In the genomic region with DNA sequence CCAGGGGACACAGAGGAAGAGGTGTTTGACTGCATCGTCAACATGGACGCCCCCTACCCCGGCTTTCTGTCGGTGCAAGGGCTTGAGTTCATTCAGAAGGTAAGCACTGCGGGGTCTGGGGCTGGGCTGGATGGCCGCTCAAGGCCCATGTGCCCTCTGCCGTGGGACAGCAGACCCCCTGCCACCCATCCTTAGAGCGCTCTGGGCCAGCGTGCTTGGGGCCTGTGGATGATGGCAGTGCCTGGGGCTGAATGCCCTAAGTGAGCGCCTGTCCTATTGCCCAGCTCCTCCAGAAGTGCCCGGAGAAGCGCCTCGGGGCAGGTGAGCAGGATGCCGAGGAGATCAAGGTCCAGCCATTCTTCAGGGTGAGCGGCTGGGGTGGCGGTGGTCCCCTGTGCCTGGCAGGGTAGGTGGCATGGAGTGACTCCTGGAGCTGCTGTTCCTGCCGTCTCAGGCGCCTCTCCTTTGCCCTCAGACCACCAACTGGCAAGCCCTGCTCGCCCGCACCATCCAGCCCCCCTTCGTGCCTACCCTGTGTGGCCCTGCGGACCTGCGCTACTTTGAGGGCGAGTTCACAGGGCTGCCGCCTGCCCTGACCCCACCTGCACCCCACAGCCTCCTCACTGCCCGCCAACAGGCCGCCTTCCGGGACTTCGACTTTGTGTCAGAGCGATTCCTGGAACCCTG, we compare ENCODE assay signal across 27 cellular contexts. TPM values are rescaled to one million over a fixed set of nuclear protein-coding genes. Genes with fewer than 3 reads are reported as not detected.
DNase-seq lines count a peak whose midpoint lies in the region; FAIRE-seq and TF ChIP-seq lines count a peak whose summit lies in the region.
"Had no signal": no experiment of that assay in that cellular context is flagged by ENCODE, and none has a peak within 500 bp of the region (broad histone marks: within the 10 kb centered on the region; RNA-seq: fewer than 3 reads in every experiment).

No MANE protein-coding gene starts in this region.

- FAIRE-seq in H1 (lab: Jason Lieb, UNC) = no peak
- FAIRE-seq: TTC549 had no signal

- no peak overlapping the region for H3K27ac Mint-ChIP-seq in Caco-2 (ENCODE audit: unreplicated experiment)
- H3K27ac Mint-ChIP-seq: activated CD8-positive, alpha-beta T cell treated with anti-CD3 and anti-CD28 coated beads for 36 hours; activated naive CD8-positive, alpha-beta T cell treated with anti-CD3 and anti-CD28 coated beads for 36 hours; CD4-positive, alpha-beta T cell; nephron progenitor cell; type B pancreatic cell had no signal

- no peak overlapping the region for H2AFZ ChIP-seq in H1 (ENCODE audit: low read length)
- H2AFZ ChIP-seq: PC-9 had no signal

- peaks cover 3% of the 10 kb centered on the region; the same call in 1 of the 2 replicates for H3K79me1 ChIP-seq in H1 (ENCODE audit: low read depth, low read length)

- H4K8ac ChIP-seq in H1 (ENCODE audit: extremely low read depth, insufficient read depth, low read length) = no peak overlapping the region

- no peak overlapping the region for H2BK120ac ChIP-seq in H1 (replicated peaks; ENCODE audit: low read depth, low read length)

- H4K5ac ChIP-seq in H1 (ENCODE audit: insufficient read length, low read depth, low read length) = no peak overlapping the region

- H4K91ac ChIP-seq in H1 (replicated peaks; ENCODE audit: insufficient read length, low read length) = no peak overlapping the region

- no peak overlapping the region for H2BK5ac ChIP-seq in H1 (ENCODE audit: low read depth, low read length)

- H3K9me3 ChIP-seq in NT2/D1 (ENCODE audit: insufficient read depth, low read length) (no peaks in the 10 kb centered on the region), H1 (ENCODE audit: insufficient read depth in 2 of 2, low read depth in 1 of 2, low read length in 1 of 2) (no peaks in the 10 kb centered on the region), stomach (no peaks in the 10 kb centered on the region), Caco-2 (no peaks in the 10 kb centered on the region)
- H3K9me3 ChIP-seq: ascending aorta, lower lobe of right lung, sigmoid colon had no signal

- no peaks in the 10 kb centered on the region for H3K27me3 ChIP-seq in NT2/D1 (ENCODE audit: insufficient read depth, insufficient read length)
- no peaks in the 10 kb centered on the region for H3K27me3 ChIP-seq in H1 (replicated peaks in 1 of 4; ENCODE audit: control insufficient read depth in 3 of 4, extremely low read depth in 1 of 4, insufficient read depth in 3 of 4, low read length in 3 of 4)
- H3K27me3 ChIP-seq in stomach = no peaks in the 10 kb centered on the region
- H3K27me3 ChIP-seq in Caco-2 (replicated peaks; ENCODE audit: control insufficient read depth, insufficient read depth, low read length) = no peaks in the 10 kb centered on the region
- H3K27me3 ChIP-seq: ascending aorta, sigmoid colon had no signal

- no peak overlapping the region for H2BK15ac ChIP-seq in H1 (ENCODE audit: low read length)

- peaks cover 0 to 2% of the 10 kb centered on the region in 2 experiments for H4K20me1 ChIP-seq in H1 (replicated peaks in 1 of 2; ENCODE audit: control insufficient read depth in 1 of 2, insufficient read depth in 2 of 2, low read length in 2 of 2)

- no peak overlapping the region for H2BK12ac ChIP-seq in H1 (ENCODE audit: low read depth, low read length)

- no peak overlapping the region for H3K18ac ChIP-seq in H1 (ENCODE audit: extremely low read depth, low read length)

- H2AK5ac ChIP-seq in H1 (ENCODE audit: low read depth, low read length) = no peak overlapping the region

- H3K36me3 ChIP-seq in NT2/D1 (ENCODE audit: insufficient read depth, insufficient read length, low read length) (peaks cover 54% of the 10 kb centered on the region), H1 (ENCODE audit: control insufficient read depth in 2 of 4, insufficient read depth in 4 of 4, low read length in 3 of 4) (peaks cover 0 to 15% (median 10%) of the 10 kb centered on the region in 4 experiments; a peak in 4 of 8 replicates), stomach (peaks cover 0 to 33% (median 25%) of the 10 kb centered on the region in 4 donors), Caco-2 (ENCODE audit: control insufficient read depth, insufficient read depth, low read length) (no peaks in the 10 kb centered on the region)
- H3K36me3 ChIP-seq: sigmoid colon had no signal

- peaks cover 19% of the 10 kb centered on the region for H3K4me1 Mint-ChIP-seq in Caco-2 (ENCODE audit: low read depth, unreplicated experiment)

- POLR2A ChIA-PET in H1 (lab: Charles Lee; ENCODE audit: partially characterized antibody) = interaction anchor here (1.0 to 13.5 kb wide), 3 partner anchors 11 to 74 kb away, joined by 3 to 133 read pairs (median 49); partner anchors contain the start of gene SET
- POLR2A ChIA-PET in Caco-2 (lab: Charles Lee) = no interaction called here

- WGBS in H1 (ENCODE audit: extremely low coverage in 1 of 2, insufficient coverage in 1 of 2, insufficient read length in 1 of 2, insufficient replicate concordance in 2 of 2, low coverage in 1 of 2, low lambda C conversion rate in 2 of 2, missing lambda C conversion rate in 1 of 2), 2 experiments = 93% methylated on average over 26 of the region's 30 CpGs; no CpG with 5 or more reads in 1 of the 2 experiments
- 89 to 92% (median 91%) methylated on average over 20 to 30 of the region's 30 CpGs for WGBS in stomach, 5 donors

- peak in 1 of 3 experiments; percentile 11; a peak in 2 of 4 replicates for TF ChIP-seq CTCF in H1 (IDR thresholded peaks at IDR 0.05; ENCODE audit: control extremely low read depth in 1 of 3, insufficient read depth in 1 of 3, low read depth in 1 of 3, low read length in 3 of 3)
- no peak for TF ChIP-seq CTCF in stomach (IDR thresholded peaks at IDR 0.05)
- TF ChIP-seq CTCF in Caco-2 (IDR thresholded peaks at IDR 0.05; ENCODE audit: insufficient read depth in 1 of 2, low read depth in 1 of 2, low read length in 1 of 2, severe bottlenecking in 1 of 2, unreplicated experiment in 1 of 2) = no peak

- no peak overlapping the region for H3K4ac ChIP-seq in H1 (replicated peaks; ENCODE audit: insufficient read length, low read depth, low read length)

- no peak overlapping the region for H2BK20ac ChIP-seq in H1 (ENCODE audit: low read length)

- intact Hi-C loops in stomach (cut with DNase I; ENCODE audit: low total_unique reads) = no loop called here
- intact Hi-C loops in Caco-2 (cut with micrococcal nuclease; ENCODE audit: unreplicated experiment) = no loop called here
- intact Hi-C loops in head of caudate nucleus (cut with DNase I) = no loop called here

- TF ChIP-seq EP300 in H1 (IDR thresholded peaks at IDR 0.05; ENCODE audit: borderline replicate concordance in 1 of 2, low read depth in 2 of 2, low read length in 2 of 2) (no peak), stomach (IDR thresholded peaks at IDR 0.05) (no peak)

- H3K27ac ChIP-seq in H1 (ENCODE audit: low read depth, low read length) (no peak overlapping the region), stomach (peak overlapping the region; percentile 34 to 69 (median 67))
- H3K27ac ChIP-seq: ascending aorta, lower lobe of right lung, PC-9, sigmoid colon had no signal

- peaks cover 32% of the 10 kb centered on the region for H3K36me3 Mint-ChIP-seq in Caco-2 (ENCODE audit: insufficient read depth, unreplicated experiment)
- H3K36me3 Mint-ChIP-seq: type B pancreatic cell had no signal

- H3K56ac ChIP-seq in H1 (replicated peaks; ENCODE audit: insufficient read length, low read depth, low read length) = no peak overlapping the region

- H3K4me2 ChIP-seq in H1 (ENCODE audit: insufficient read depth in 1 of 2, low read depth in 2 of 2, low read length in 2 of 2) = no peak overlapping the region
- H3K4me2 ChIP-seq: PC-9 had no signal

- H3K9ac ChIP-seq in NT2/D1 (ENCODE audit: insufficient read length, low read depth) (peak overlapping the region; percentile 4), H1 (replicated peaks in 1 of 4; ENCODE audit: extremely low read depth in 1 of 4, low read depth in 3 of 4, low read length in 3 of 4) (no peak overlapping the region)

- TF ChIP-seq POLR2A in H1 (IDR thresholded peaks at IDR 0.05; ENCODE audit: control extremely low read depth in 1 of 2, low read depth in 2 of 2, low read length in 2 of 2) = no peak
- TF ChIP-seq POLR2A in stomach (IDR thresholded peaks at IDR 0.05) = no peak

- no peak overlapping the region for H3K4me3 Mint-ChIP-seq in Caco-2 (ENCODE audit: unreplicated experiment)
- H3K4me3 Mint-ChIP-seq: activated CD8-positive, alpha-beta T cell treated with anti-CD3 and anti-CD28 coated beads for 36 hours; activated naive CD8-positive, alpha-beta T cell treated with anti-CD3 and anti-CD28 coated beads for 36 hours; nephron progenitor cell; type B pancreatic cell had no signal

- TF ChIP-seq RAD21 in H1 (IDR thresholded peaks at IDR 0.05 in 1 of 2, conservative IDR thresholded peaks at IDR 0.05 in 1 of 2; ENCODE audit: low read depth in 2 of 2, low read length in 2 of 2) = peak; percentile 4 to 11; a peak in 2 of 4 replicates

- H3K4me1 ChIP-seq in NT2/D1 (ENCODE audit: insufficient read depth, insufficient read length) = peaks cover 8% of the 10 kb centered on the region
- H3K4me1 ChIP-seq in H1 (replicated peaks in 1 of 4; ENCODE audit: control insufficient read depth in 3 of 4, insufficient read depth in 4 of 4, low read length in 3 of 4) = peaks cover 0 to 3% (median 0%) of the 10 kb centered on the region in 4 experiments; a peak in 3 of 7 replicates
- peaks cover 14 to 35% (median 29%) of the 10 kb centered on the region in 4 donors for H3K4me1 ChIP-seq in stomach
- H3K4me1 ChIP-seq in Caco-2 = peaks cover 8% of the 10 kb centered on the region; the same call in 1 of the 2 replicates
- H3K4me1 ChIP-seq: ascending aorta had no signal

- no peak overlapping the region for H3K14ac ChIP-seq in H1 (ENCODE audit: insufficient read length)

- no TSS peak for BruUV-seq in Caco-2 (replicated peaks; lab: Mats Ljungman, UMichigan)

- H3K23me2 ChIP-seq in H1 (ENCODE audit: low read depth, low read length) = peaks cover 4% of the 10 kb centered on the region

- H3K4me3 ChIP-seq in NT2/D1 (ENCODE audit: insufficient read length, low read depth) = no peak overlapping the region
- no peak overlapping the region for H3K4me3 ChIP-seq in H1 (ENCODE audit: extremely low read depth in 1 of 4, insufficient read depth in 2 of 4, low read depth in 3 of 4, low read length in 4 of 4)
- H3K4me3 ChIP-seq in stomach = no peak overlapping the region
- H3K4me3 ChIP-seq in Caco-2 (ENCODE audit: low read depth, low read length) = no peak overlapping the region
- H3K4me3 ChIP-seq: ascending aorta, lower lobe of right lung, PC-9, sigmoid colon had no signal

- H3K9me3 Mint-ChIP-seq in Caco-2 (ENCODE audit: unreplicated experiment) = no peaks in the 10 kb centered on the region
- H3K9me3 Mint-ChIP-seq: activated CD8-positive, alpha-beta T cell treated with anti-CD3 and anti-CD28 coated beads for 36 hours; activated naive CD8-positive, alpha-beta T cell treated with anti-CD3 and anti-CD28 coated beads for 36 hours; CD4-positive, alpha-beta T cell; nephron progenitor cell; type B pancreatic cell had no signal

- no peaks in the 10 kb centered on the region for H3K79me2 ChIP-seq in H1 (ENCODE audit: control insufficient read depth in 1 of 2, insufficient read depth in 2 of 2, low read length in 2 of 2)

- no peaks in the 10 kb centered on the region for H3K27me3 Mint-ChIP-seq in Caco-2 (ENCODE audit: insufficient read depth, unreplicated experiment)
- H3K27me3 Mint-ChIP-seq: activated CD8-positive, alpha-beta T cell treated with anti-CD3 and anti-CD28 coated beads for 36 hours; activated naive CD8-positive, alpha-beta T cell treated with anti-CD3 and anti-CD28 coated beads for 36 hours; CD4-positive, alpha-beta T cell; type B pancreatic cell had no signal

- no peak overlapping the region for H3K23ac ChIP-seq in H1 (ENCODE audit: insufficient read length)

- CTCF ChIA-PET in H1 (lab: Charles Lee; ENCODE audit: partially characterized antibody) = interaction anchor here (0.9 to 1.5 kb wide), 6 partner anchors 10 to 87 kb away, joined by 3 to 5 read pairs (median 4); no protein-coding TSS in a partner anchor
- CTCF ChIA-PET in Caco-2 (lab: Charles Lee) = no interaction called here

- DNase-seq in NT2/D1 (ENCODE audit: low read depth, low spot score) (no peak), H1 (ENCODE audit: low read depth in 1 of 2, low spot score in 2 of 2) (no peak), stomach (no peak), Caco-2 (no peak), head of caudate nucleus (no peak)
- DNase-seq: activated CD4-positive, alpha-beta T cell treated with anti-CD3 and anti-CD28 coated beads for 1 hour; activated CD8-positive, alpha-beta T cell treated with anti-CD3 and anti-CD28 coated beads for 36 hours; activated effector memory CD4-positive, alpha-beta T cell treated with Interleukin-2 at 50 U/mL for 16 hours; activated naive CD8-positive, alpha-beta T cell treated with anti-CD3 and anti-CD28 coated beads for 36 hours; activated T-cell treated with anti-CD3 and anti-CD28 coated beads for 4 hours; caudate nucleus; CD4-positive, alpha-beta T cell; dermis blood vessel endothelial cell; DMS 273 treated with DMSO at 0.1 percent for 48 hours; KG1; kidney glomerular epithelial cell; NCI-H1436 treated with DMSO at 0.1 percent for 48 hours; NCI-H2107; NCI-H510A; nephron progenitor cell; PC-9; sigmoid colon; T-helper 1 cell had no signal

RNA-seq across cellular contexts. Expression of gene ZDHHC12, which starts 3.9 kb away (rescaled TPM):
- total RNA-seq in H1 (2021; fragmentation: NEBNext Ultra II Directional; extraction: Animal tissue kit (Norgen Biotek cat#: 25700)) = 32.8 and 35.0 TPM in 2 replicates
- polyA plus RNA-seq in H1 (2011; rRNA removed) = 93.8 and 121 TPM in 2 replicates
- 78.5 TPM for polyA plus RNA-seq in H1 (2011; cell fraction: cytosol; rRNA removed)
- 139 TPM for polyA plus RNA-seq in H1 (2011; cell fraction: nucleus; rRNA removed)
- polyA plus RNA-seq in H1 (2012, experiment 1 of 2) = 23.3 to 48.0 TPM (median 44.7 TPM) in 4 replicates
- polyA plus RNA-seq in H1 (2012, experiment 2 of 2) = 53.7 TPM
- polyA plus RNA-seq in H1 (2013, experiment 1 of 2) = 41.4 TPM
- 43.5 TPM for polyA plus RNA-seq in H1 (2013, experiment 2 of 2)
- 21.8 and 26.4 TPM in 2 replicates for polyA minus RNA-seq in H1 (2011; rRNA and poly(A)+ RNA removed)
- polyA minus RNA-seq in H1 (2011; cell fraction: cytosol; rRNA and poly(A)+ RNA removed) = 45.5 TPM
- 34.7 TPM for polyA minus RNA-seq in H1 (2011; cell fraction: nucleus; rRNA and poly(A)+ RNA removed)
- 100 to 1,000 TPM in 1 of 5 donors, 10 to 100 TPM in 2, 1 to 10 TPM in 2; 3.5 to 116 (median 20.0) TPM for total RNA-seq in stomach
- 10 to 100 TPM; 57.1 to 90.5 (median 60.5) TPM for polyA plus RNA-seq in stomach
- total RNA-seq in Caco-2 (2022) = 71.0 and 73.7 TPM in 2 replicates

RNA-seq across cellular contexts. Expression of gene PKN3, which starts 17.8 kb away (rescaled TPM):
- total RNA-seq in H1 (2021; fragmentation: NEBNext Ultra II Directional; extraction: Animal tissue kit (Norgen Biotek cat#: 25700)) = 15.2 and 16.3 TPM in 2 replicates
- polyA plus RNA-seq in H1 (2011; rRNA removed) (15.7 and 24.4 TPM in 2 replicates), stomach (1 to 10 TPM; 5.3 to 8.0 (median 7.7) TPM)
- polyA plus RNA-seq in H1 (2011; cell fraction: cytosol; rRNA removed) = 20.7 TPM
- polyA plus RNA-seq in H1 (2011; cell fraction: nucleus; rRNA removed) = 49.0 TPM
- polyA plus RNA-seq in H1 (2012, experiment 1 of 2) = 12.4 to 21.9 TPM (median 18.9 TPM) in 4 replicates
- 16.2 TPM for polyA plus RNA-seq in H1 (2012, experiment 2 of 2)
- 11.3 TPM for polyA plus RNA-seq in H1 (2013, experiment 1 of 2)
- polyA plus RNA-seq in H1 (2013, experiment 2 of 2) = 11.3 TPM
- 7.2 and 10.8 TPM in 2 replicates for polyA minus RNA-seq in H1 (2011; rRNA and poly(A)+ RNA removed)
- polyA minus RNA-seq in H1 (2011; cell fraction: cytosol; rRNA and poly(A)+ RNA removed) = 15.9 TPM
- 11.0 TPM for polyA minus RNA-seq in H1 (2011; cell fraction: nucleus; rRNA and poly(A)+ RNA removed)
- total RNA-seq in stomach (10 to 100 TPM in 3 of 5 donors, 1 to 10 TPM in 2; 5.0 to 23.2 (median 13.3) TPM), Caco-2 (2022) (1.6 and 2.1 TPM in 2 replicates)

RNA-seq across cellular contexts. Expression of gene SET, which starts 31.0 kb away (rescaled TPM):
- total RNA-seq in H1 (2021; fragmentation: NEBNext Ultra II Directional; extraction: Animal tissue kit (Norgen Biotek cat#: 25700)) = 1,327 and 1,345 TPM in 2 replicates
- 466 and 513 TPM in 2 replicates for polyA plus RNA-seq in H1 (2011; rRNA removed)
- 383 TPM for polyA plus RNA-seq in H1 (2011; cell fraction: cytosol; rRNA removed)
- 93.4 TPM for polyA plus RNA-seq in H1 (2011; cell fraction: nucleus; rRNA removed)
- polyA plus RNA-seq in H1 (2012, experiment 1 of 2) = 759 to 1,315 TPM (median 835 TPM) in 4 replicates
- polyA plus RNA-seq in H1 (2012, experiment 2 of 2) = 163 TPM
- polyA plus RNA-seq in H1 (2013, experiment 1 of 2) = 862 TPM
- 900 TPM for polyA plus RNA-seq in H1 (2013, experiment 2 of 2)
- polyA minus RNA-seq in H1 (2011; rRNA and poly(A)+ RNA removed) = 245 and 251 TPM in 2 replicates
- polyA minus RNA-seq in H1 (2011; cell fraction: cytosol; rRNA and poly(A)+ RNA removed) = 1,111 TPM
- polyA minus RNA-seq in H1 (2011; cell fraction: nucleus; rRNA and poly(A)+ RNA removed) = 200 TPM
- total RNA-seq in stomach = 100 to 1,000 TPM in 3 of 5 donors, 10 to 100 TPM in 2; 49.0 to 489 (median 123) TPM
- 100 to 1,000 TPM; 109 to 150 (median 111) TPM for polyA plus RNA-seq in stomach
- 710 and 745 TPM in 2 replicates for total RNA-seq in Caco-2 (2022)

RNA-seq across cellular contexts. Expression of gene ZER1, which starts 51.7 kb away (rescaled TPM):
- 20.5 and 22.6 TPM in 2 replicates for total RNA-seq in H1 (2021; fragmentation: NEBNext Ultra II Directional; extraction: Animal tissue kit (Norgen Biotek cat#: 25700))
- polyA plus RNA-seq in H1 (2011; rRNA removed) (26.6 and 55.8 TPM in 2 replicates), stomach (10 to 100 TPM; 16.3 to 19.2 (median 18.8) TPM)
- polyA plus RNA-seq in H1 (2011; cell fraction: cytosol; rRNA removed) = 24.8 TPM
- polyA plus RNA-seq in H1 (2011; cell fraction: nucleus; rRNA removed) = 43.9 TPM
- 12.0 to 19.7 TPM (median 18.3 TPM) in 4 replicates for polyA plus RNA-seq in H1 (2012, experiment 1 of 2)
- polyA plus RNA-seq in H1 (2012, experiment 2 of 2) = 17.9 TPM
- 12.2 TPM for polyA plus RNA-seq in H1 (2013, experiment 1 of 2)
- 11.3 TPM for polyA plus RNA-seq in H1 (2013, experiment 2 of 2)
- 25.9 and 30.5 TPM in 2 replicates for polyA minus RNA-seq in H1 (2011; rRNA and poly(A)+ RNA removed)
- 24.1 TPM for polyA minus RNA-seq in H1 (2011; cell fraction: cytosol; rRNA and poly(A)+ RNA removed)
- 20.3 TPM for polyA minus RNA-seq in H1 (2011; cell fraction: nucleus; rRNA and poly(A)+ RNA removed)
- total RNA-seq in stomach (100 to 1,000 TPM in 1 of 5 donors, 10 to 100 TPM in 4; 25.5 to 214 (median 68.3) TPM), Caco-2 (2022) (21.7 and 28.6 TPM in 2 replicates)
